In the genomic region with DNA sequence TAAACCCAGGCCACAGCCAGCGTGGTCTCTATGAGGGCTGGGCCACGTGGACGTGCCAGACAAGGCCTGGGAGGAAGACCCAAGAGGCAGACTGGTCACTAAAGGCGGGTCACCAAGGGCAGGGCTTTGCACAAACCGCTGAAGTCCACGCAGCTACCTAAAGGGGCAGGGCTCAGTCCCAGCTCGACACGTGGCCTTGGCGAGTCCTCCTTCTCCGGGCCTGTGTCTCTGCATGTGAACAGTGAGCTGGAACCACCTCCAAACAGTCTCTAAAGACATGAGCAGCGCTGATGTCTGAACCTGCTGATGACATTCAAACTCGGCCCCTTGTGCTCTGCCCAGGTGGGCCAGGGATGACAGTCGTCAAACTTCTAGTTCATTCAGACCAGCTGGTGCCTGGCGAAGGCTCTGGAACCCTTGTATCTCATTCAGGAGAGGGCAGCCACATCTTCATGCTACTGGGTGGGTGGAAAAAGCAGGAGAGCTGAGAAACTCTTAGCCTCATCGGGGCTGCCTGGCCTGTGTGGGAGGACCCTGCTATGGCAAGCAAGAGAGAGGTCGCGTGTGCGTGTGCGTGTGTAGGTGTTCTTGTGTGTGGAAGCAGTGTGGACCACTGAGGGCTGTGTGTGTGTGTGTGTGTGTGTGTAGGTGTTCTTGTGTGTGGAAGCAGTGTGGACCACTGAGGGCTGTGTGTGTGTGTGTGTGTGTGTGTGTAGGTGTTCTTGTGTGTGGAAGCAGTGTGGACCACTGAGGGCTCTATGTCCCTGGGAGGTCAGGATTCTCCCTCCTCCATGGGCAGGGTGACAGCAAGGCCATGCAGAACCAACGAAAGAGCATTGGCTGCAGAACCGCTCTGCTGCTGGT, we compare ENCODE assay signal across 14 cellular contexts. TPM values are rescaled to one million over a fixed set of nuclear protein-coding genes. Genes with fewer than 3 reads are reported as not detected.
A peak's percentile ranks its signal among the peaks of the same experiment; 100 is the strongest.
DNase-seq lines count a peak whose midpoint lies in the region; ATAC-seq and TF ChIP-seq lines count a peak whose summit lies in the region.
"Had no signal": no experiment of that assay in that cellular context is flagged by ENCODE, and none has a peak within 500 bp of the region (broad histone marks: within the 10 kb centered on the region; RNA-seq: fewer than 3 reads in every experiment).

No MANE protein-coding gene starts in this region.

- H3K27ac ChIP-seq in RWPE2 (ENCODE audit: poor library complexity, severe bottlenecking) (peak overlapping the region; percentile 9), lung (ENCODE audit: low read depth in 1 of 2, low read length in 1 of 2) (peak overlapping the region; percentile 51 to 55), skeletal muscle tissue (ENCODE audit: low read depth, low read length) (peak overlapping the region; percentile 73), suprapubic skin (no peak overlapping the region)
- H3K27ac ChIP-seq: HL-60, PC-9 had no signal

- TF ChIP-seq EP300 in suprapubic skin (IDR thresholded peaks at IDR 0.05), result no peak

- peaks cover 12% of the 10 kb centered on the region for H3K27me3 Mint-ChIP-seq in endothelial cell (ENCODE audit: unreplicated experiment)
- H3K27me3 Mint-ChIP-seq: activated CD8-positive, alpha-beta T cell treated with anti-CD3 and anti-CD28 coated beads for 36 hours had no signal

- peaks cover 23% of the 10 kb centered on the region for H3K36me3 ChIP-seq in RWPE2 (ENCODE audit: low read depth)
- H3K36me3 ChIP-seq in lung (ENCODE audit: control insufficient read depth in 2 of 2, insufficient read depth in 2 of 2, low read length in 2 of 2), result peaks cover 0 to 2% of the 10 kb centered on the region in 2 donors
- H3K36me3 ChIP-seq in skeletal muscle tissue (ENCODE audit: control insufficient read depth in 3 of 3, insufficient read depth in 3 of 3, low read length in 3 of 3), result peaks cover 0 to 3% (median 2%) of the 10 kb centered on the region in 3 donors
- H3K36me3 ChIP-seq in BE2C, result peaks cover 20% of the 10 kb centered on the region
- peaks cover 4% of the 10 kb centered on the region for H3K36me3 ChIP-seq in suprapubic skin

- H3K4me1 ChIP-seq in RWPE2 (ENCODE audit: insufficient read depth, poor library complexity, severe bottlenecking) (peaks cover 17% of the 10 kb centered on the region), lung (ENCODE audit: control insufficient read depth in 2 of 2, insufficient read depth in 2 of 2, low read length in 2 of 2) (peaks cover 0 to 11% of the 10 kb centered on the region in 2 donors), skeletal muscle tissue (ENCODE audit: control insufficient read depth in 3 of 3, insufficient read depth in 3 of 3, low read length in 3 of 3) (peaks cover 3 to 14% (median 11%) of the 10 kb centered on the region in 3 donors), BE2C (peaks cover 19% of the 10 kb centered on the region), suprapubic skin (peaks cover 35% of the 10 kb centered on the region)

- H3K27me3 ChIP-seq in RWPE2 (ENCODE audit: insufficient read depth, poor library complexity, severe bottlenecking) (no peaks in the 10 kb centered on the region), lung (ENCODE audit: control insufficient read depth, insufficient read depth) (no peaks in the 10 kb centered on the region), skeletal muscle tissue (ENCODE audit: control insufficient read depth in 3 of 3, insufficient read depth in 3 of 3, low read length in 3 of 3) (no peaks in the 10 kb centered on the region), BE2C (no peaks in the 10 kb centered on the region), suprapubic skin (no peaks in the 10 kb centered on the region)

- no peak overlapping the region for H3K9ac ChIP-seq in skeletal muscle tissue (ENCODE audit: low read depth in 1 of 3, low read length in 3 of 3)

- H3K9me3 ChIP-seq in RWPE2 (ENCODE audit: severe bottlenecking), result no peaks in the 10 kb centered on the region
- no peaks in the 10 kb centered on the region for H3K9me3 ChIP-seq in lung (ENCODE audit: control insufficient read depth in 2 of 2, insufficient read depth in 1 of 2, low read length in 1 of 2)
- no peaks in the 10 kb centered on the region for H3K9me3 ChIP-seq in skeletal muscle tissue (ENCODE audit: control insufficient read depth in 3 of 3, low read length in 3 of 3)
- no peaks in the 10 kb centered on the region for H3K9me3 ChIP-seq in BE2C
- H3K9me3 ChIP-seq in suprapubic skin, result no peaks in the 10 kb centered on the region

- peaks cover 15% of the 10 kb centered on the region for H3K36me3 Mint-ChIP-seq in endothelial cell (ENCODE audit: low read depth, unreplicated experiment)

- H3K4me3 ChIP-seq in RWPE2 (ENCODE audit: severe bottlenecking) (no peak overlapping the region), lung (no peak overlapping the region), skeletal muscle tissue (ENCODE audit: low read length in 3 of 3) (no peak overlapping the region), BE2C (ENCODE audit: low read depth, low read length) (no peak overlapping the region), suprapubic skin (no peak overlapping the region)
- H3K4me3 ChIP-seq: PC-9 had no signal

- 84 to 89% methylated on average over 21 of the region's 21 CpGs for WGBS in lung, 2 donors
- 83% methylated on average over 15 of the region's 21 CpGs for WGBS in suprapubic skin

- DNase-seq in RWPE2 (ENCODE audit: low spot score) (peak; percentile 40), endothelial cell (ENCODE audit: low spot score) (no peak), lung (ENCODE audit: low spot score) (no peak), BE2C (no peak), NOMO-1 treated with DMSO at 0.1 percent for 48 hours (lab: John Stamatoyannopoulos, UW; ENCODE audit: unreplicated experiment) (no peak), suprapubic skin (ENCODE audit: low spot score in 2 of 2) (no peak), NCI-H748 treated with DMSO at 0.1 percent for 48 hours (lab: John Stamatoyannopoulos, UW) (no peak)
- DNase-seq: activated CD8-positive, alpha-beta T cell treated with anti-CD3 and anti-CD28 coated beads for 36 hours; activated T-cell treated with anti-CD3 and anti-CD28 coated beads, Interleukin-2, amount 50 U/mL, for 72 hours; KG1; NCI-H1105 treated with DMSO at 0.1 percent for 48 hours; PC-9 had no signal

- TF ChIP-seq CTCF in RWPE2 (IDR thresholded peaks at IDR 0.05; ENCODE audit: poor library complexity, severe bottlenecking) (no peak), endothelial cell (IDR thresholded peaks at IDR 0.05; ENCODE audit: unreplicated experiment) (no peak), lung (IDR thresholded peaks at IDR 0.05; ENCODE audit: control extremely low read depth, extremely low read depth) (no peak), BE2C (IDR thresholded peaks at IDR 0.05; ENCODE audit: low read depth, low read length) (no peak), suprapubic skin (IDR thresholded peaks at IDR 0.05) (no peak)

- peak overlapping the region; percentile 74 for H3K4me3 Mint-ChIP-seq in endothelial cell (ENCODE audit: unreplicated experiment)
- H3K4me3 Mint-ChIP-seq: activated CD8-positive, alpha-beta T cell treated with anti-CD3 and anti-CD28 coated beads for 36 hours; activated T-cell treated with anti-CD3 and anti-CD28 coated beads, Interleukin-2, amount 50 U/mL, for 72 hours had no signal

- H3K27ac Mint-ChIP-seq in endothelial cell (ENCODE audit: unreplicated experiment), result peak overlapping the region; percentile 95
- H3K27ac Mint-ChIP-seq: activated CD8-positive, alpha-beta T cell treated with anti-CD3 and anti-CD28 coated beads for 36 hours; activated T-cell treated with anti-CD3 and anti-CD28 coated beads, Interleukin-2, amount 50 U/mL, for 72 hours had no signal

- ATAC-seq in RWPE2 (ENCODE audit: low read depth) (no peak), lung (ENCODE audit: insufficient read depth, low FRiP score) (no peak)
- ATAC-seq: activated CD8-positive, alpha-beta T cell treated with anti-CD3 and anti-CD28 coated beads for 36 hours; activated T-cell treated with anti-CD3 and anti-CD28 coated beads, Interleukin-2, amount 50 U/mL, for 72 hours had no signal

- H3K9me3 Mint-ChIP-seq in endothelial cell (ENCODE audit: unreplicated experiment), result no peaks in the 10 kb centered on the region
- H3K9me3 Mint-ChIP-seq: activated CD8-positive, alpha-beta T cell treated with anti-CD3 and anti-CD28 coated beads for 36 hours; activated T-cell treated with anti-CD3 and anti-CD28 coated beads, Interleukin-2, amount 50 U/mL, for 72 hours had no signal

- H3K4me1 Mint-ChIP-seq in endothelial cell (ENCODE audit: unreplicated experiment), result peaks cover 76% of the 10 kb centered on the region

- no peak for TF ChIP-seq POLR2A in suprapubic skin (IDR thresholded peaks at IDR 0.05)

RNA-seq across cellular contexts. Expression of a gene that starts 14.1 kb away (rescaled TPM):
- total RNA-seq in endothelial cell (ENCODE audit: unreplicated experiment) (28.5 TPM), lung (10 to 100 TPM; 25.2 to 30.1 TPM), skeletal muscle tissue (26.6 TPM), suprapubic skin (10 to 100 TPM; 21.0 to 31.6 (median 26.1) TPM)
- 1 to 10 TPM; 6.2 to 9.3 TPM for polyA plus RNA-seq in lung
- polyA plus RNA-seq in BE2C (2012; ENCODE audit: insufficient read depth, insufficient read length, low read depth), result 6.5 TPM
